ENCODE assay signal across 6 cellular contexts in the genomic region with DNA sequence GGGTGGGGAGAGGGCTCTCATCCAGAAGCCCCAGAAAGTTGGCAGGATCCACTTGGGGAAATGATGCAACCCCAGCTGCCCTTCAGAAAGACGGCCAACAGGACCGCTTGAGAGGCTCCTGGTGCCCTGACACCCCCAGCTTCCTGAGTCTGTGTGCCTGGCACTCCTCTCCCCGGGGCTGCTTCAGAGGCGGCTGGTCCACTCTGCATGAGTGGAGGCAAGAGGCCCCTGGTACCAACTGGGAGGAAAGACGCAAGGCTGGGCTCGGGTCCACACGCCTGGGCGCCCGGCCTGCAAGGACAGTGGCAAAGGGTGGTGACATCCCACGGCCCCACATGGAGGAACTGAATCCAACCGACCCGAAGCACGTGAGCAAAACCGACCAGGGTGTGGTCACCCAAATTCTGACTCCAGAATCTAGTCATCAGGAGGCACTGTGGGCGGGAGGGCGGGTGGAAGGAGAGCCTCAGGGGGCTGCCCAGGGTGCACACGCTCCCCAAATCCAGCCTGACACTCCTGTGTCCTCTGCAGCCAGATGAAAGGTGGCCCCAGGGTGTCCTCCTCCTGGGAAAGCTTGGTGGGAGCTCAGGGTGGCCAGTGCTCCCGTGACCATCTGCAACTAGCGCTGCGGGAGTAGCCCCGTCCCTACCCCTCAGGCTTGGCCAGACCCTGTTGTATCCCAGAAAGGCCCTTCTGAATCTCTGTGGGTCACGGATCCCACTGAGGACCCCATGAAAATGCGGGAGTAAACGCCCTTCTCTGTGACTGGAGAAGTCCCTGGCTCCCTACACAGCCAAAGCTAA. TPM values are rescaled to one million over a fixed set of nuclear protein-coding genes. Genes with fewer than 3 reads are reported as not detected.
DNase-seq lines count a peak whose midpoint lies in the region; TF ChIP-seq lines count a peak whose summit lies in the region.

No MANE protein-coding gene starts in this region.

- peak; percentile 48 to 77 (median 70) for DNase-seq in adrenal gland
- no peak for DNase-seq in effector memory CD4-positive, alpha-beta T cell
- no peak for DNase-seq in NCI-H1417 (lab: John Stamatoyannopoulos, UW)
- no peak for DNase-seq in T1000 (lab: John Stamatoyannopoulos, UW)

- 23 to 64% (median 38%) methylated on average over 8 to 24 of the region's 24 CpGs for whole genome bisulfite sequencing in adrenal gland, 4 donors

- intact Hi-C loops in adrenal gland (cut with DNase I): loop anchor here (5.0 to 10.0 kb wide), 2 partner anchors 49 to 51 kb away; a partner anchor contains a TSS

- H3K9me3 ChIP-seq in adrenal gland (replicated peaks in 1 of 3) (no peaks in the 10 kb centered on the region), mononuclear cell (ENCODE audit: low read depth, low read length) (no peaks in the 10 kb centered on the region)
- no peaks in the 10 kb centered on the region for H3K9me3 ChIP-seq in effector memory CD4-positive, alpha-beta T cell (ENCODE audit: control insufficient read depth, low read length)

- H3K4me1 ChIP-seq in adrenal gland (replicated peaks in 1 of 2): peaks cover 27 to 43% of the 10 kb centered on the region in 2 donors
- peaks cover 58% of the 10 kb centered on the region for H3K4me1 ChIP-seq in mononuclear cell (ENCODE audit: insufficient read depth, low read length)
- H3K4me1 ChIP-seq in effector memory CD4-positive, alpha-beta T cell (ENCODE audit: control insufficient read depth, insufficient read depth, low read length, poor library complexity, severe bottlenecking): peaks cover 31% of the 10 kb centered on the region

- peak overlapping the region; percentile 54 to 85 (median 81) for H3K27ac ChIP-seq in adrenal gland
- no peak overlapping the region for H3K27ac ChIP-seq in effector memory CD4-positive, alpha-beta T cell (ENCODE audit: insufficient read depth, low read length, poor library complexity, severe bottlenecking)

- H3K27me3 ChIP-seq in adrenal gland: no peaks in the 10 kb centered on the region
- H3K27me3 ChIP-seq in mononuclear cell (ENCODE audit: insufficient read depth, low read length): no peaks in the 10 kb centered on the region
- H3K27me3 ChIP-seq in effector memory CD4-positive, alpha-beta T cell (replicated peaks; ENCODE audit: control insufficient read depth, insufficient read depth, low read length, poor library complexity, severe bottlenecking): no peaks in the 10 kb centered on the region

- H3K36me3 ChIP-seq in adrenal gland (replicated peaks in 1 of 2): peaks cover 0 to 36% of the 10 kb centered on the region in 2 donors
- H3K36me3 ChIP-seq in effector memory CD4-positive, alpha-beta T cell (ENCODE audit: control insufficient read depth, insufficient read depth, low read length): peaks cover 35% of the 10 kb centered on the region

- TF ChIP-seq CTCF in adrenal gland (IDR thresholded peaks at IDR 0.05): no peak

- H3K4me3 ChIP-seq in adrenal gland (peak overlapping the region in 2 of 4 donors; percentile 20 to 56), mononuclear cell (ENCODE audit: low read length) (peak overlapping the region; percentile 47)
- no peak overlapping the region for H3K4me3 ChIP-seq in effector memory CD4-positive, alpha-beta T cell (ENCODE audit: insufficient read depth, low read depth, low read length, poor library complexity, severe bottlenecking)

- TF ChIP-seq POLR2A in GM15510 (IDR thresholded peaks at IDR 0.05; ENCODE audit: borderline replicate concordance, extremely low read depth, insufficient read length) (peak; percentile 39), adrenal gland (IDR thresholded peaks at IDR 0.05) (no peak)

RNA-seq across cellular contexts. Expression of a gene that starts 3.7 kb away (rescaled TPM):
- total RNA-seq in adrenal gland: 100 to 1,000 TPM; 190 to 342 (median 264) TPM
- 100 to 1,000 TPM in 2 of 3 donors, 10 to 100 TPM in 1; 36.3 to 125 (median 110) TPM for polyA plus RNA-seq in adrenal gland
- total RNA-seq in mononuclear cell: 92.2 TPM

RNA-seq across cellular contexts. Expression of a gene that starts 32.0 kb away (rescaled TPM):
- total RNA-seq in adrenal gland (10 to 100 TPM; 10.8 to 45.0 (median 39.0) TPM), mononuclear cell (7.1 TPM)
- polyA plus RNA-seq in adrenal gland: 100 to 1,000 TPM in 2 of 3 donors, 10 to 100 TPM in 1; 18.7 to 190 (median 164) TPM

RNA-seq across cellular contexts. Expression of a gene that starts 33.9 kb away (rescaled TPM):
- total RNA-seq in adrenal gland: 1 to 10 TPM in 2 of 8 donors, under 1 TPM in 5, not detected in 1; 0.32 to 1.7 (median 0.93) TPM
- polyA plus RNA-seq in adrenal gland: 1 to 10 TPM in 2 of 3 donors, not detected in 1; 1.7 to 4.3 TPM
- total RNA-seq in mononuclear cell: 0.94 TPM

RNA-seq across cellular contexts. Expression of a gene that starts 53.3 kb away (rescaled TPM):
- 10 to 100 TPM; 30.4 to 85.9 (median 44.7) TPM for total RNA-seq in adrenal gland
- polyA plus RNA-seq in adrenal gland: 100 to 1,000 TPM in 1 of 3 donors, 10 to 100 TPM in 2; 11.0 to 109 (median 53.7) TPM
- total RNA-seq in mononuclear cell: 8.8 TPM

RNA-seq across cellular contexts. Expression of a gene that starts 57.2 kb away (rescaled TPM):
- total RNA-seq in adrenal gland: 1 to 10 TPM in 7 of 8 donors, under 1 TPM in 1; 0.35 to 9.1 (median 6.1) TPM
- 10 to 100 TPM in 2 of 3 donors, under 1 TPM in 1; 0.20 to 21.0 (median 12.7) TPM for polyA plus RNA-seq in adrenal gland
- 2.1 TPM for total RNA-seq in mononuclear cell

Comparison
In these comparisons a context has a peak if more than half of its experiments do, and no peak if none do; other contexts are left out.
1. DNase-seq: peak in adrenal gland (7 of 7); none in effector memory CD4-positive, alpha-beta T cell (0 of 3), NCI-H1417 (0 of 3) and T1000 (single experiment).